Comparison of ENCODE assay signal across 21 cellular contexts in genomic region chr1:13407811-13408210, GRCh38. TPM values are rescaled to one million over a fixed set of nuclear protein-coding genes. Genes with fewer than 3 reads are reported as not detected.
A peak's percentile ranks its signal among the peaks of the same experiment; 100 is the strongest.
DNase-seq lines count a peak whose midpoint lies in the region; ATAC-seq and TF ChIP-seq lines count a peak whose summit lies in the region.
"Had no signal": no experiment of that assay in that cellular context is flagged by ENCODE, and none has a peak within 500 bp of the region (broad histone marks: within the 10 kb centered on the region; RNA-seq: fewer than 3 reads in every experiment).

No MANE protein-coding gene starts in this region.

- DNase-seq in NCI-H1105 (lab: John Stamatoyannopoulos, UW) (peak; percentile 17), NCI-H1105 treated with DMSO at 0.1 percent for 48 hours (lab: John Stamatoyannopoulos, UW) (peak; percentile 45), NCI-H2029 treated with DMSO at 0.1 percent for 48 hours (lab: John Stamatoyannopoulos, UW) (peak; percentile 30), chondrocyte (ENCODE audit: low spot score) (no peak)
- DNase-seq: 8988T; ACHN; BE2C; C1 segment of cervical spinal cord; CD4-positive, alpha-beta memory T cell; CD4-positive, CD25-positive, alpha-beta regulatory T cell; CD8-positive, alpha-beta memory T cell; COR-L47; DMS 273 treated with DMSO at 0.1 percent for 48 hours; DMS153; DMS53; DMS79 treated with DMSO at 0.1 percent for 48 hours; GF-D8 had no signal

- no peak overlapping the region for H3K27ac Mint-ChIP-seq in chondrocyte (ENCODE audit: unreplicated experiment)
- H3K27ac Mint-ChIP-seq: CD14-positive monocyte; CD4-positive, alpha-beta memory T cell; CD4-positive, CD25-positive, alpha-beta regulatory T cell; CD8-positive, alpha-beta memory T cell had no signal

- no peaks in the 10 kb centered on the region for H3K27me3 Mint-ChIP-seq in chondrocyte (ENCODE audit: low read depth)
- H3K27me3 Mint-ChIP-seq: CD4-positive, CD25-positive, alpha-beta regulatory T cell had no signal

- H3K4me1 Mint-ChIP-seq in chondrocyte (ENCODE audit: low read depth): no peaks in the 10 kb centered on the region
- H3K4me1 Mint-ChIP-seq: CD14-positive monocyte; CD4-positive, alpha-beta memory T cell; CD4-positive, CD25-positive, alpha-beta regulatory T cell; CD8-positive, alpha-beta memory T cell had no signal

- H3K4me3 Mint-ChIP-seq in chondrocyte (ENCODE audit: unreplicated experiment): no peak overlapping the region
- H3K4me3 Mint-ChIP-seq: CD14-positive monocyte; CD4-positive, alpha-beta memory T cell; CD4-positive, CD25-positive, alpha-beta regulatory T cell; CD8-positive, alpha-beta memory T cell had no signal

- no peaks in the 10 kb centered on the region for H3K36me3 Mint-ChIP-seq in chondrocyte (ENCODE audit: low read depth)
- H3K36me3 Mint-ChIP-seq: CD14-positive monocyte; CD4-positive, alpha-beta memory T cell; CD4-positive, CD25-positive, alpha-beta regulatory T cell; CD8-positive, alpha-beta memory T cell had no signal

- peaks cover 10% of the 10 kb centered on the region for H3K9me3 Mint-ChIP-seq in chondrocyte (ENCODE audit: low read depth)

- no peak for ATAC-seq in GM18873 (IDR thresholded peaks at IDR 0.05; ENCODE audit: low FRiP score, unreplicated experiment)
- no peak for ATAC-seq in HG03095 (IDR thresholded peaks at IDR 0.05; ENCODE audit: unreplicated experiment)

- no peak for TF ChIP-seq CTCF in chondrocyte (IDR thresholded peaks at IDR 0.05)

RNA-seq across cellular contexts. Expression of gene PRAMEF20, which starts 2.4 kb away (rescaled TPM):
- total RNA-seq in chondrocyte: not detected in 3 replicates
- total RNA-seq: A673; CD4-positive, alpha-beta memory T cell; CD4-positive, CD25-positive, alpha-beta regulatory T cell; CD8-positive, alpha-beta memory T cell had no signal

RNA-seq across cellular contexts. Expression of gene PRAMEF17, which starts 18.4 kb away (rescaled TPM):
- total RNA-seq in chondrocyte: not detected in 3 replicates
- total RNA-seq: A673; CD4-positive, alpha-beta memory T cell; CD4-positive, CD25-positive, alpha-beta regulatory T cell; CD8-positive, alpha-beta memory T cell had no signal

RNA-seq across cellular contexts. Expression of gene PRAMEF19, which starts 36.1 kb away (rescaled TPM):
- total RNA-seq in chondrocyte: not detected in 3 replicates
- total RNA-seq: A673; CD4-positive, alpha-beta memory T cell; CD4-positive, CD25-positive, alpha-beta regulatory T cell; CD8-positive, alpha-beta memory T cell had no signal
